9 cellular contexts compared by ENCODE assay signal in genomic region chr2:213066445-213066746, GRCh38.
DNase-seq lines count a peak whose midpoint lies in the region; ATAC-seq, FAIRE-seq and TF ChIP-seq lines count a peak whose summit lies in the region.
"Had no signal": no experiment of that assay in that cellular context is flagged by ENCODE, and none has a peak within 500 bp of the region (broad histone marks: within the 10 kb centered on the region; RNA-seq: fewer than 3 reads in every experiment).

No MANE protein-coding gene starts in this region.

- H3K36me3 ChIP-seq in Caco-2 (ENCODE audit: control insufficient read depth, insufficient read depth, low read length) (no peaks in the 10 kb centered on the region), astrocyte (ENCODE audit: insufficient read depth, low read length) (no peaks in the 10 kb centered on the region)
- H3K36me3 ChIP-seq in effector memory CD4-positive, alpha-beta T cell (ENCODE audit: control insufficient read depth, insufficient read depth, low read length), result no peaks in the 10 kb centered on the region
- H3K36me3 ChIP-seq: pancreas had no signal

- no peak overlapping the region for H3K9ac ChIP-seq in astrocyte (ENCODE audit: low read length)

- FAIRE-seq in astrocyte (lab: Jason Lieb, UNC), result no peak
- FAIRE-seq: pancreas had no signal

- H3K9me3 ChIP-seq in Caco-2, result no peaks in the 10 kb centered on the region
- no peaks in the 10 kb centered on the region for H3K9me3 ChIP-seq in astrocyte (ENCODE audit: insufficient read depth, low read depth, low read length)
- H3K9me3 ChIP-seq in effector memory CD4-positive, alpha-beta T cell (ENCODE audit: control insufficient read depth, low read length), result no peaks in the 10 kb centered on the region
- H3K9me3 ChIP-seq: pancreas had no signal

- H3K79me2 ChIP-seq in astrocyte (ENCODE audit: insufficient read depth, low read length), result no peaks in the 10 kb centered on the region

- H3K9me3 Mint-ChIP-seq in Caco-2 (ENCODE audit: unreplicated experiment) (no peaks in the 10 kb centered on the region), astrocyte (ENCODE audit: unreplicated experiment) (no peaks in the 10 kb centered on the region)
- H3K9me3 Mint-ChIP-seq in natural killer cell treated with Interleukin-12 subunit alpha and Interleukin-12 subunit beta and Interleukin-15 and Interleukin-18, amount 100 ng/mL, for 72 hours, result no peaks in the 10 kb centered on the region

- H3K36me3 Mint-ChIP-seq in Caco-2 (ENCODE audit: insufficient read depth, unreplicated experiment) (no peaks in the 10 kb centered on the region), astrocyte (ENCODE audit: low read depth, unreplicated experiment) (no peaks in the 10 kb centered on the region)
- H3K36me3 Mint-ChIP-seq in natural killer cell treated with Interleukin-12 subunit alpha and Interleukin-12 subunit beta and Interleukin-15 and Interleukin-18, amount 100 ng/mL, for 72 hours, result no peaks in the 10 kb centered on the region

- H2AFZ ChIP-seq in astrocyte (ENCODE audit: low read depth, low read length), result peak overlapping the region; percentile 3

- no peak for TF ChIP-seq CTCF in Caco-2 (IDR thresholded peaks at IDR 0.05; ENCODE audit: insufficient read depth in 1 of 2, low read depth in 1 of 2, low read length in 1 of 2, severe bottlenecking in 1 of 2, unreplicated experiment in 1 of 2)
- TF ChIP-seq CTCF in astrocyte (IDR thresholded peaks at IDR 0.05; ENCODE audit: insufficient read depth, low read depth, low read length), result no peak

- intact Hi-C loops in Caco-2 (cut with micrococcal nuclease; ENCODE audit: unreplicated experiment), result loop anchor here (1.0 kb wide), 1 partner anchor 85 kb away; the partner anchor contains the start of gene IKZF2

- H3K4me1 ChIP-seq in Caco-2, result no peaks in the 10 kb centered on the region
- H3K4me1 ChIP-seq in astrocyte (ENCODE audit: insufficient read depth, low read length), result no peaks in the 10 kb centered on the region
- H3K4me1 ChIP-seq in effector memory CD4-positive, alpha-beta T cell (ENCODE audit: control insufficient read depth, insufficient read depth, low read length, poor library complexity, severe bottlenecking), result no peaks in the 10 kb centered on the region

- POLR2A ChIA-PET in Caco-2 (lab: Charles Lee), result no interaction called here

- H3K4me2 ChIP-seq in astrocyte (ENCODE audit: low read length), result peak overlapping the region; percentile 33

- no peak overlapping the region for H3K4me3 ChIP-seq in Caco-2 (ENCODE audit: low read depth, low read length)
- no peak overlapping the region for H3K4me3 ChIP-seq in astrocyte (ENCODE audit: insufficient read depth, low read depth, low read length)
- H3K4me3 ChIP-seq in effector memory CD4-positive, alpha-beta T cell (ENCODE audit: insufficient read depth, low read depth, low read length, poor library complexity, severe bottlenecking), result no peak overlapping the region

- no peaks in the 10 kb centered on the region for H3K27me3 ChIP-seq in Caco-2 (replicated peaks; ENCODE audit: control insufficient read depth, insufficient read depth, low read length)
- H3K27me3 ChIP-seq in astrocyte (ENCODE audit: insufficient read depth, low read length), result no peaks in the 10 kb centered on the region
- H3K27me3 ChIP-seq in effector memory CD4-positive, alpha-beta T cell (replicated peaks; ENCODE audit: control insufficient read depth, insufficient read depth, low read length, poor library complexity, severe bottlenecking), result no peaks in the 10 kb centered on the region
- H3K27me3 ChIP-seq: pancreas had no signal

- H3K4me3 Mint-ChIP-seq in Caco-2 (ENCODE audit: unreplicated experiment), result peak overlapping the region; percentile 46
- H3K4me3 Mint-ChIP-seq in astrocyte (ENCODE audit: unreplicated experiment), result no peak overlapping the region
- H3K4me3 Mint-ChIP-seq in natural killer cell treated with Interleukin-12 subunit alpha and Interleukin-12 subunit beta and Interleukin-15 and Interleukin-18, amount 100 ng/mL, for 72 hours, result peak overlapping the region; percentile 88

- ATAC-seq in HG02759 (IDR thresholded peaks at IDR 0.05; ENCODE audit: unreplicated experiment) (peak; percentile 35), HG02763 (IDR thresholded peaks at IDR 0.05; ENCODE audit: unreplicated experiment) (no peak)
- no peak for ATAC-seq in natural killer cell treated with Interleukin-12 subunit alpha and Interleukin-12 subunit beta and Interleukin-15 and Interleukin-18, amount 100 ng/mL, for 72 hours

- DNase-seq in Caco-2 (no peak), astrocyte (ENCODE audit: low read depth) (no peak), NCI-H187 (lab: John Stamatoyannopoulos, UW) (no peak), NCI-H2196 treated with DMSO at 0.1 percent for 48 hours (lab: John Stamatoyannopoulos, UW; ENCODE audit: unreplicated experiment) (no peak)
- DNase-seq in natural killer cell treated with Interleukin-12 subunit alpha and Interleukin-12 subunit beta and Interleukin-15 and Interleukin-18, amount 100 ng/mL, for 72 hours (ENCODE audit: low spot score), result no peak
- DNase-seq in effector memory CD4-positive, alpha-beta T cell, result no peak

- no peaks in the 10 kb centered on the region for H4K20me1 ChIP-seq in astrocyte (ENCODE audit: insufficient read depth, low read length)

- H3K4me1 Mint-ChIP-seq in Caco-2 (ENCODE audit: low read depth, unreplicated experiment) (peaks cover 18% of the 10 kb centered on the region), astrocyte (ENCODE audit: low read depth, unreplicated experiment) (peaks cover 29% of the 10 kb centered on the region)
- peaks cover 52 to 67% of the 10 kb centered on the region in 2 donors for H3K4me1 Mint-ChIP-seq in natural killer cell treated with Interleukin-12 subunit alpha and Interleukin-12 subunit beta and Interleukin-15 and Interleukin-18, amount 100 ng/mL, for 72 hours (ENCODE audit: low read depth in 2 of 2)

- H3K27ac ChIP-seq in astrocyte (ENCODE audit: low read depth, low read length), result no peak overlapping the region
- H3K27ac ChIP-seq in effector memory CD4-positive, alpha-beta T cell (ENCODE audit: insufficient read depth, low read length, poor library complexity, severe bottlenecking), result no peak overlapping the region

- no TSS peak for BruUV-seq in Caco-2 (replicated peaks; lab: Mats Ljungman, UMichigan)

- no peak overlapping the region for H3K27ac Mint-ChIP-seq in Caco-2 (ENCODE audit: unreplicated experiment)
- H3K27ac Mint-ChIP-seq in astrocyte (ENCODE audit: unreplicated experiment), result no peak overlapping the region
- H3K27ac Mint-ChIP-seq in natural killer cell treated with Interleukin-12 subunit alpha and Interleukin-12 subunit beta and Interleukin-15 and Interleukin-18, amount 100 ng/mL, for 72 hours, result peak overlapping the region; percentile 83 to 97

- H3K27me3 Mint-ChIP-seq in Caco-2 (ENCODE audit: insufficient read depth, unreplicated experiment) (no peaks in the 10 kb centered on the region), astrocyte (ENCODE audit: low read depth, unreplicated experiment) (no peaks in the 10 kb centered on the region)
- no peaks in the 10 kb centered on the region for H3K27me3 Mint-ChIP-seq in natural killer cell treated with Interleukin-12 subunit alpha and Interleukin-12 subunit beta and Interleukin-15 and Interleukin-18, amount 100 ng/mL, for 72 hours

- CTCF ChIA-PET in Caco-2 (lab: Charles Lee), result no interaction called here

Comparison
In these comparisons a context has a peak if more than half of its experiments do, and no peak if none do; other contexts are left out.
1. H3K27ac Mint-ChIP-seq: peak in natural killer cell treated with Interleukin-12 subunit alpha and Interleukin-12 subunit beta and Interleukin-15 and Interleukin-18, amount 100 ng/mL, for 72 hours (2 of 2); none in Caco-2 (single experiment) and astrocyte (single experiment).